In the genomic region with DNA sequence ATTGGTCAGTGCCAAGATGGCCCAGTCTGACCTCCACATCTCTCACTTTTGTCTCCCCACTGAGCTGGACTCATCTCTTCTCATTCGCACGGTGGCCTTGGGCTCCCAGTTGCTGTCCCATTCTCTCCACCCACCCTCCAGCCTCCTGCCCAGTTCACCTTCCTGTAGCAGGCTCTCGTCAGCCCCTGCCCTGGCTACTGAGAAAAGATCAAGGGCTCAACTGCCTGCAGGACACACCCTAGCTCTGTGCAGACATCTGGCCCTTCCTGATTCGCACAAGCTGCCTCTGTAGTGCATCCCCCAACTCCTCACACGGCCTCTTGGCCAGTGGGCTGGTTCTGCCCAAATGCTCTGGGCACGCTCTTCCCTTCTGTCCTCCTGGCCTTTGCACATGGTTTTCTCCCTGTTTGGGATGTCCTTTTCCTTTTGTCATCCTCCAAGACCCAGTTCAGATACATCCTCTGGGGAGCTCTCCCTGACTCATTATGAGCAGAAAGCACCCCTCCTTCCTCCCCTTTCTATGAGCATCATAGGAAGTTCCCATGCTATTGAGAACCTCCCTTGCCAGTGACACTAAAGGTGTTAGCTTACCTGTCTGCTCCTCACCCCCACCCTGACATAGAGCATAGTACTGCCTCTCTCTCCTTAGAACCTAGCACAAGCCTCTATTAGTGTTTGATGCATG, we compare ENCODE assay signal across 17 cellular contexts.
DNase-seq lines count a peak whose midpoint lies in the region; ATAC-seq and TF ChIP-seq lines count a peak whose summit lies in the region.
"Had no signal": no experiment of that assay in that cellular context is flagged by ENCODE, and none has a peak within 500 bp of the region (broad histone marks: within the 10 kb centered on the region; RNA-seq: fewer than 3 reads in every experiment).

No MANE protein-coding gene starts in this region.

- peak overlapping the region; percentile 57 for H4K91ac ChIP-seq in mesenchymal stem cell (ENCODE audit: low read length)

- H3K4me3 Mint-ChIP-seq in T-helper 1 cell treated with Interleukin-12 subunit alpha and Interleukin-12 subunit beta and Interleukin-4 antibody, amounts not matched to agents 30 μg/mL and 1 μg/mL, for 36 hours, result no peak overlapping the region
- H3K4me3 Mint-ChIP-seq in natural killer cell treated with Interleukin-12 subunit alpha and Interleukin-12 subunit beta and Interleukin-15 and Interleukin-18, amount 100 ng/mL, for 72 hours, result no peak overlapping the region
- no peak overlapping the region for H3K4me3 Mint-ChIP-seq in natural killer cell
- H3K4me3 Mint-ChIP-seq: HFFc6 had no signal

- no peak overlapping the region for H4K8ac ChIP-seq in mesenchymal stem cell (ENCODE audit: low read length)

- H3K4me3 ChIP-seq in mesenchymal stem cell (ENCODE audit: insufficient read depth in 1 of 2, low read depth in 1 of 2, low read length in 2 of 2), result no peak overlapping the region
- no peak overlapping the region for H3K4me3 ChIP-seq in tibial nerve
- H3K4me3 ChIP-seq: BLaER1, PC-9 had no signal

- no peak overlapping the region for H2BK120ac ChIP-seq in mesenchymal stem cell (ENCODE audit: low read depth, low read length)

- peak overlapping the region; percentile 85 for H2BK15ac ChIP-seq in mesenchymal stem cell (ENCODE audit: low read depth, poor library complexity, severe bottlenecking)

- TF ChIP-seq EP300 in tibial nerve (IDR thresholded peaks at IDR 0.05), result no peak

- H2AFZ ChIP-seq in mesenchymal stem cell (ENCODE audit: low read depth, low read length), result no peak overlapping the region
- H2AFZ ChIP-seq: PC-9 had no signal

- TF ChIP-seq POLR2A in tibial nerve (IDR thresholded peaks at IDR 0.05), result no peak

- H2BK5ac ChIP-seq in mesenchymal stem cell (ENCODE audit: low read depth, low read length, poor library complexity, severe bottlenecking), result no peak overlapping the region

- H2AK5ac ChIP-seq in mesenchymal stem cell (ENCODE audit: low read length, severe bottlenecking), result peak overlapping the region; percentile 63

- no peaks in the 10 kb centered on the region for H3K79me1 ChIP-seq in mesenchymal stem cell (replicated peaks; ENCODE audit: low read length, poor library complexity, severe bottlenecking)

- TF ChIP-seq CTCF in natural killer cell (IDR thresholded peaks at IDR 0.05), result no peak
- no peak for TF ChIP-seq CTCF in tibial nerve (IDR thresholded peaks at IDR 0.05)

- H3K14ac ChIP-seq in mesenchymal stem cell (ENCODE audit: low read length in 2 of 2), result no peak overlapping the region

- no peak overlapping the region for H3K4me2 ChIP-seq in mesenchymal stem cell (ENCODE audit: low read length, poor library complexity, severe bottlenecking)
- H3K4me2 ChIP-seq: BLaER1, PC-9 had no signal

- H3K4me1 Mint-ChIP-seq in T-helper 1 cell treated with Interleukin-12 subunit alpha and Interleukin-12 subunit beta and Interleukin-4 antibody, amounts not matched to agents 30 μg/mL and 1 μg/mL, for 36 hours (ENCODE audit: low read depth), result peaks cover 41% of the 10 kb centered on the region
- H3K4me1 Mint-ChIP-seq in natural killer cell treated with Interleukin-12 subunit alpha and Interleukin-12 subunit beta and Interleukin-15 and Interleukin-18, amount 100 ng/mL, for 72 hours (ENCODE audit: low read depth in 2 of 2), result peaks cover 20 to 24% of the 10 kb centered on the region in 2 donors
- peaks cover 17 to 38% of the 10 kb centered on the region in 2 donors for H3K4me1 Mint-ChIP-seq in natural killer cell

- H3K27ac ChIP-seq in mesenchymal stem cell (ENCODE audit: low read length, poor library complexity, severe bottlenecking) (no peak overlapping the region), tibial nerve (no peak overlapping the region)
- H3K27ac ChIP-seq: 22Rv1, BLaER1, PC-9 had no signal

- 94% methylated on average over 6 of the region's 6 CpGs for WGBS in mesenchymal stem cell
- WGBS in tibial nerve, 2 donors, result 90 to 92% methylated on average over 6 of the region's 6 CpGs

- intact Hi-C loops in natural killer cell (cut with micrococcal nuclease), result no loop called here

- H3K36me3 ChIP-seq in mesenchymal stem cell (ENCODE audit: control insufficient read depth in 1 of 2, insufficient read depth in 2 of 2, low read depth in 1 of 2, low read length in 2 of 2) (peaks cover 4 to 18% of the 10 kb centered on the region in 2 experiments), tibial nerve (peaks cover 0 to 53% (median 0%) of the 10 kb centered on the region in 3 donors)
- H3K36me3 ChIP-seq: BLaER1 had no signal

- H3K18ac ChIP-seq in mesenchymal stem cell (ENCODE audit: low read depth in 1 of 2, low read length in 2 of 2), result peak overlapping the region; percentile 6 to 23

- H3K27me3 ChIP-seq in mesenchymal stem cell (ENCODE audit: control insufficient read depth in 1 of 2, insufficient read depth in 1 of 2, low read length in 2 of 2) (peaks cover 0 to 12% of the 10 kb centered on the region in 2 experiments), tibial nerve (no peaks in the 10 kb centered on the region)
- H3K27me3 ChIP-seq: BLaER1 had no signal

- H3K4me1 ChIP-seq in mesenchymal stem cell (ENCODE audit: control insufficient read depth, insufficient read depth, low read depth, low read length) (peaks cover 26% of the 10 kb centered on the region), tibial nerve (peaks cover 0 to 11% (median 0%) of the 10 kb centered on the region in 4 donors)

- no peaks in the 10 kb centered on the region for H3K9me3 Mint-ChIP-seq in T-helper 1 cell treated with Interleukin-12 subunit alpha and Interleukin-12 subunit beta and Interleukin-4 antibody, amounts not matched to agents 30 μg/mL and 1 μg/mL, for 36 hours
- no peaks in the 10 kb centered on the region for H3K9me3 Mint-ChIP-seq in natural killer cell treated with Interleukin-12 subunit alpha and Interleukin-12 subunit beta and Interleukin-15 and Interleukin-18, amount 100 ng/mL, for 72 hours
- no peaks in the 10 kb centered on the region for H3K9me3 Mint-ChIP-seq in natural killer cell
- H3K9me3 Mint-ChIP-seq: HFFc6 had no signal

- H3K36me3 Mint-ChIP-seq in T-helper 1 cell treated with Interleukin-12 subunit alpha and Interleukin-12 subunit beta and Interleukin-4 antibody, amounts not matched to agents 30 μg/mL and 1 μg/mL, for 36 hours (ENCODE audit: low read depth), result peaks cover 4% of the 10 kb centered on the region
- no peaks in the 10 kb centered on the region for H3K36me3 Mint-ChIP-seq in natural killer cell treated with Interleukin-12 subunit alpha and Interleukin-12 subunit beta and Interleukin-15 and Interleukin-18, amount 100 ng/mL, for 72 hours
- no peaks in the 10 kb centered on the region for H3K36me3 Mint-ChIP-seq in natural killer cell

- H3K23ac ChIP-seq in mesenchymal stem cell (ENCODE audit: low read length in 2 of 2), result no peak overlapping the region

- no peak overlapping the region for H3K9ac ChIP-seq in mesenchymal stem cell (ENCODE audit: low read length)
- H3K9ac ChIP-seq: BLaER1 had no signal

- H3K27ac Mint-ChIP-seq in T-helper 1 cell treated with Interleukin-12 subunit alpha and Interleukin-12 subunit beta and Interleukin-4 antibody, amounts not matched to agents 30 μg/mL and 1 μg/mL, for 36 hours, result peak overlapping the region; percentile 73
- peak overlapping the region; percentile 2 to 60 for H3K27ac Mint-ChIP-seq in natural killer cell treated with Interleukin-12 subunit alpha and Interleukin-12 subunit beta and Interleukin-15 and Interleukin-18, amount 100 ng/mL, for 72 hours
- peak overlapping the region in 1 of 2 donors; percentile 29 for H3K27ac Mint-ChIP-seq in natural killer cell
- H3K27ac Mint-ChIP-seq: HFFc6 had no signal

- peaks cover 9% of the 10 kb centered on the region for H3K27me3 Mint-ChIP-seq in T-helper 1 cell treated with Interleukin-12 subunit alpha and Interleukin-12 subunit beta and Interleukin-4 antibody, amounts not matched to agents 30 μg/mL and 1 μg/mL, for 36 hours (ENCODE audit: low read depth)
- H3K27me3 Mint-ChIP-seq in natural killer cell treated with Interleukin-12 subunit alpha and Interleukin-12 subunit beta and Interleukin-15 and Interleukin-18, amount 100 ng/mL, for 72 hours, result peaks cover 0 to 4% of the 10 kb centered on the region in 2 donors
- H3K27me3 Mint-ChIP-seq in natural killer cell (ENCODE audit: low read depth in 2 of 2), result peaks cover 0 to 7% of the 10 kb centered on the region in 2 donors

- no peak overlapping the region for H3K4ac ChIP-seq in mesenchymal stem cell (ENCODE audit: low read depth in 1 of 2, low read length in 2 of 2)

- no peaks in the 10 kb centered on the region for H3K9me3 ChIP-seq in mesenchymal stem cell (ENCODE audit: control insufficient read depth, low read length)
- H3K9me3 ChIP-seq in tibial nerve, result no peaks in the 10 kb centered on the region
- H3K9me3 ChIP-seq: BLaER1 had no signal

- ATAC-seq in natural killer cell treated with Interleukin-12 subunit alpha and Interleukin-12 subunit beta and Interleukin-15 and Interleukin-18, amount 100 ng/mL, for 72 hours, result no peak
- no peak for ATAC-seq in natural killer cell

- no peak for DNase-seq in T-helper 1 cell
- no peak for DNase-seq in natural killer cell treated with Interleukin-12 subunit alpha and Interleukin-12 subunit beta and Interleukin-15 and Interleukin-18, amount 100 ng/mL, for 72 hours (ENCODE audit: low spot score)
- no peak for DNase-seq in natural killer cell
- no peak for DNase-seq in mesenchymal stem cell
- no peak for DNase-seq in tibial nerve (ENCODE audit: low spot score in 2 of 2)
- DNase-seq in kidney tubule cell (ENCODE audit: low spot score), result no peak
- DNase-seq in stimulated activated naive CD4-positive, alpha-beta T cell treated with Interleukin-2 at 50 U/mL for 16 hours (lab: John Stamatoyannopoulos, UW), result no peak
- DNase-seq: COR-L47, HFFc6, KG1, NCI-H1092, NCI-H1694, NCI-H446, PC-9 had no signal

- peak overlapping the region in 1 of 2 experiments; percentile 38 for H2BK12ac ChIP-seq in mesenchymal stem cell (ENCODE audit: low read length in 2 of 2)
